11 cellular contexts compared by ENCODE assay signal in genomic region chr3:113070226-113071220, GRCh38.
DNase-seq lines count a peak whose midpoint lies in the region; ATAC-seq, FAIRE-seq and TF ChIP-seq lines count a peak whose summit lies in the region.
"Had no signal": no experiment of that assay in that cellular context is flagged by ENCODE, and none has a peak within 500 bp of the region (broad histone marks: within the 10 kb centered on the region; RNA-seq: fewer than 3 reads in every experiment).

No MANE protein-coding gene starts in this region.

- H2BK20ac ChIP-seq in H9 (ENCODE audit: low read depth, low read length, poor library complexity, severe bottlenecking), result no peak overlapping the region

- TF ChIP-seq CTCF in endothelial cell of umbilical vein (IDR thresholded peaks at IDR 0.05; ENCODE audit: extremely low read depth in 1 of 2, insufficient read depth in 1 of 2, low read depth in 1 of 2, low read length in 2 of 2), result no peak
- no peak for TF ChIP-seq CTCF in H9 (conservative IDR thresholded peaks at IDR 0.05)
- TF ChIP-seq CTCF in suprapubic skin (IDR thresholded peaks at IDR 0.05), result no peak

- no peak overlapping the region for H3K23ac ChIP-seq in H9 (ENCODE audit: insufficient read length, low read depth, low read length)

- H3K4me1 Mint-ChIP-seq in H9, result no peaks in the 10 kb centered on the region
- no peaks in the 10 kb centered on the region for H3K4me1 Mint-ChIP-seq in activated naive CD8-positive, alpha-beta T cell treated with anti-CD3 and anti-CD28 coated beads, Interleukin-2, amount 50 U/mL, for 24 hours

- POLR2A ChIA-PET in endothelial cell of umbilical vein (lab: Charles Lee), result no interaction called here

- no peak overlapping the region for H3K56ac ChIP-seq in H9 (ENCODE audit: insufficient read length, low read depth, low read length)

- no peak overlapping the region for H4K91ac ChIP-seq in H9 (ENCODE audit: insufficient read length, low read depth, low read length)

- H4K20me1 ChIP-seq in endothelial cell of umbilical vein (replicated peaks; ENCODE audit: control insufficient read depth, extremely low read depth, insufficient read depth, low read length) (no peaks in the 10 kb centered on the region), H9 (ENCODE audit: control insufficient read depth, insufficient read depth, insufficient read length) (no peaks in the 10 kb centered on the region)

- H3K27ac ChIP-seq in endothelial cell of umbilical vein (ENCODE audit: insufficient read depth, low read depth, low read length) (no peak overlapping the region), H9 (ENCODE audit: insufficient read length, low read depth, low read length) (no peak overlapping the region), suprapubic skin (no peak overlapping the region)
- H3K27ac ChIP-seq: C4-2B, epithelial cell of prostate, right lobe of liver had no signal

- H3K4me1 ChIP-seq in endothelial cell of umbilical vein (ENCODE audit: control insufficient read depth, extremely low read depth, insufficient read depth, low read length), result no peaks in the 10 kb centered on the region
- H3K4me1 ChIP-seq in H9 (ENCODE audit: insufficient read depth, low read length), result no peaks in the 10 kb centered on the region
- H3K4me1 ChIP-seq in suprapubic skin, result no peaks in the 10 kb centered on the region
- H3K4me1 ChIP-seq: right lobe of liver had no signal

- CTCF ChIA-PET in endothelial cell of umbilical vein (lab: Charles Lee), result interaction anchor here (0.5 to 1.5 kb wide), 4 partner anchors 12 to 336 kb away, joined by 4 read pairs; no protein-coding TSS in a partner anchor

- no peak overlapping the region for H2AFZ ChIP-seq in endothelial cell of umbilical vein (ENCODE audit: low read depth, low read length)
- H2AFZ ChIP-seq in H9 (ENCODE audit: low read length), result no peak overlapping the region

- H3K4me2 ChIP-seq in endothelial cell of umbilical vein (ENCODE audit: insufficient read depth, low read length) (no peak overlapping the region), H9 (ENCODE audit: insufficient read depth, insufficient read length, low read length) (no peak overlapping the region)

- H3K4ac ChIP-seq in H9 (ENCODE audit: low read depth, low read length), result no peak overlapping the region

- no peak overlapping the region for H2BK12ac ChIP-seq in H9 (ENCODE audit: insufficient read length, low read depth, low read length)

- intact Hi-C loops in endothelial cell of umbilical vein (cut with micrococcal nuclease), result no loop called here

- no peak for TF ChIP-seq POLR2A in endothelial cell of umbilical vein (IDR thresholded peaks at IDR 0.05; ENCODE audit: low read depth, low read length)
- TF ChIP-seq POLR2A in suprapubic skin (IDR thresholded peaks at IDR 0.05), result no peak

- H3K9ac ChIP-seq in endothelial cell of umbilical vein (replicated peaks; ENCODE audit: extremely low read depth, insufficient read depth, low read length) (no peak overlapping the region), H9 (ENCODE audit: extremely low read depth, insufficient read length, low read length) (no peak overlapping the region)

- no peak overlapping the region for H4K5ac ChIP-seq in H9 (ENCODE audit: insufficient read length, low read depth, low read length)

- H3K4me3 ChIP-seq in endothelial cell of umbilical vein (replicated peaks in 1 of 3; ENCODE audit: insufficient read depth in 1 of 3, low read depth in 1 of 3, low read length in 3 of 3) (no peak overlapping the region), suprapubic skin (no peak overlapping the region)
- H3K4me3 ChIP-seq: right lobe of liver had no signal

- no peaks in the 10 kb centered on the region; a peak in 1 of 5 replicates for H3K9me3 Mint-ChIP-seq in H9
- peaks cover 25% of the 10 kb centered on the region for H3K9me3 Mint-ChIP-seq in activated naive CD8-positive, alpha-beta T cell treated with anti-CD3 and anti-CD28 coated beads, Interleukin-2, amount 50 U/mL, for 24 hours

- no peak for FAIRE-seq in endothelial cell of umbilical vein (lab: Jason Lieb, UNC)

- H3K36me3 Mint-ChIP-seq in H9 (ENCODE audit: insufficient read depth in 1 of 3, low read depth in 3 of 3), result no peaks in the 10 kb centered on the region
- peaks cover 21% of the 10 kb centered on the region for H3K36me3 Mint-ChIP-seq in activated naive CD8-positive, alpha-beta T cell treated with anti-CD3 and anti-CD28 coated beads, Interleukin-2, amount 50 U/mL, for 24 hours (ENCODE audit: low read depth)

- no peak overlapping the region for H2BK15ac ChIP-seq in H9 (ENCODE audit: low read depth, low read length)

- no peaks in the 10 kb centered on the region for H3K23me2 ChIP-seq in H9 (ENCODE audit: insufficient read length, low read depth, low read length, poor library complexity, severe bottlenecking)

- H3K79me2 ChIP-seq in endothelial cell of umbilical vein (ENCODE audit: control insufficient read depth, insufficient read depth, low read length) (no peaks in the 10 kb centered on the region), H9 (ENCODE audit: insufficient read depth, low read length) (no peaks in the 10 kb centered on the region)

- H3K18ac ChIP-seq in H9 (ENCODE audit: insufficient read length, low read depth, low read length), result no peak overlapping the region

- no peaks in the 10 kb centered on the region for H3K9me3 ChIP-seq in endothelial cell of umbilical vein (replicated peaks; ENCODE audit: control insufficient read depth, insufficient read depth, low read length)
- H3K9me3 ChIP-seq in H9 (ENCODE audit: control insufficient read depth, low read depth, low read length), result no peaks in the 10 kb centered on the region
- no peaks in the 10 kb centered on the region for H3K9me3 ChIP-seq in suprapubic skin

- BruUV-seq in endothelial cell of umbilical vein (replicated peaks; lab: Mats Ljungman, UMichigan), result no TSS peak

- no peaks in the 10 kb centered on the region for H3K27me3 Mint-ChIP-seq in H9 (ENCODE audit: low read depth)
- no peaks in the 10 kb centered on the region for H3K27me3 Mint-ChIP-seq in activated naive CD8-positive, alpha-beta T cell treated with anti-CD3 and anti-CD28 coated beads, Interleukin-2, amount 50 U/mL, for 24 hours

- H3K27ac Mint-ChIP-seq in H9, result no peak overlapping the region
- H3K27ac Mint-ChIP-seq in activated naive CD8-positive, alpha-beta T cell treated with anti-CD3 and anti-CD28 coated beads, Interleukin-2, amount 50 U/mL, for 24 hours, result no peak overlapping the region

- ATAC-seq in GM19395 (IDR thresholded peaks at IDR 0.05; ENCODE audit: unreplicated experiment), result peak; percentile 100
- peak; percentile 99 for ATAC-seq in HG03108 (IDR thresholded peaks at IDR 0.05; ENCODE audit: unreplicated experiment)
- no peak for ATAC-seq in activated naive CD8-positive, alpha-beta T cell treated with anti-CD3 and anti-CD28 coated beads, Interleukin-2, amount 50 U/mL, for 24 hours

- H3K36me3 ChIP-seq in endothelial cell of umbilical vein (ENCODE audit: control insufficient read depth in 2 of 2, extremely low read depth in 1 of 2, insufficient read depth in 2 of 2, low read length in 2 of 2), result no peaks in the 10 kb centered on the region
- no peaks in the 10 kb centered on the region for H3K36me3 ChIP-seq in suprapubic skin
- H3K36me3 ChIP-seq: right lobe of liver had no signal

- H3K79me1 ChIP-seq in H9 (ENCODE audit: insufficient read depth, low read depth, low read length, poor library complexity, severe bottlenecking), result no peaks in the 10 kb centered on the region

- dilution Hi-C loops in endothelial cell of umbilical vein (cut with MboI; ENCODE audit: extremely low pct_ligation_motif_present, low sequenced_read_pairs), result no loop called here

- H2BK5ac ChIP-seq in H9 (ENCODE audit: insufficient read length, low read length), result no peak overlapping the region

- H3K27me3 ChIP-seq in endothelial cell of umbilical vein (ENCODE audit: control insufficient read depth in 2 of 2, insufficient read depth in 2 of 2, low read length in 2 of 2), result peaks cover 0 to 1% of the 10 kb centered on the region in 2 experiments
- H3K27me3 ChIP-seq in H9 (ENCODE audit: insufficient read depth, low read length), result no peaks in the 10 kb centered on the region
- no peaks in the 10 kb centered on the region for H3K27me3 ChIP-seq in suprapubic skin
- H3K27me3 ChIP-seq: right lobe of liver had no signal

- no CpG with 5 or more reads among the region's 5 CpGs for WGBS in H9 (ENCODE audit: extremely low coverage, insufficient read length, low lambda C conversion rate)
- 55% methylated on average over 5 of the region's 5 CpGs for WGBS in suprapubic skin

- H3K14ac ChIP-seq in H9 (ENCODE audit: insufficient read depth, low read length), result no peak overlapping the region

- H2BK120ac ChIP-seq in H9 (ENCODE audit: low read depth, low read length, poor library complexity, severe bottlenecking), result no peak overlapping the region

- H3T11ph ChIP-seq in H9 (ENCODE audit: low read length), result no peak overlapping the region

- no peaks in the 10 kb centered on the region for H3K9me1 ChIP-seq in endothelial cell of umbilical vein (replicated peaks; ENCODE audit: control insufficient read depth, extremely low read depth, insufficient read depth, low read length)

- H2AK5ac ChIP-seq in H9 (ENCODE audit: insufficient read length, low read length), result no peak overlapping the region

- no peak for TF ChIP-seq EP300 in suprapubic skin (IDR thresholded peaks at IDR 0.05)

- H4K8ac ChIP-seq in H9 (replicated peaks; ENCODE audit: insufficient read length, low read depth, low read length), result no peak overlapping the region

- H3K4me3 Mint-ChIP-seq in H9, result no peak overlapping the region
- H3K4me3 Mint-ChIP-seq in activated naive CD8-positive, alpha-beta T cell treated with anti-CD3 and anti-CD28 coated beads, Interleukin-2, amount 50 U/mL, for 24 hours, result no peak overlapping the region

- DNase-seq in AG08395 (ENCODE audit: low spot score) (peak; percentile 65), endothelial cell of umbilical vein (ENCODE audit: low read depth, low spot score) (no peak), NOMO-1 (lab: John Stamatoyannopoulos, UW; ENCODE audit: unreplicated experiment in 2 of 2) (no peak), H9 (no peak), suprapubic skin (ENCODE audit: low spot score in 2 of 2) (no peak)
- DNase-seq in activated naive CD8-positive, alpha-beta T cell treated with anti-CD3 and anti-CD28 coated beads, Interleukin-2, amount 50 U/mL, for 24 hours, result no peak
- DNase-seq: right lobe of liver had no signal

TF ChIP-seq in endothelial cell of umbilical vein, 7 proteins besides CTCF, POLR2A, EP300 and RAD21:
- TF ChIP-seq MYC (IDR thresholded peaks at IDR 0.05; ENCODE audit: low read depth, low read length) (no peak), POLR2AphosphoS5 (IDR thresholded peaks at IDR 0.05; ENCODE audit: insufficient read depth, low read depth, low read length) (no peak), GATA2 (IDR thresholded peaks at IDR 0.05; ENCODE audit: insufficient read depth, insufficient read length, low read depth, low read length) (no peak), EZH2 (IDR thresholded peaks at IDR 0.05; ENCODE audit: borderline replicate concordance, low read depth, low read length, severe bottlenecking) (no peak), FOS (IDR thresholded peaks at IDR 0.05; ENCODE audit: borderline replicate concordance, insufficient read depth, low read length) (no peak), JUN (IDR thresholded peaks at IDR 0.05; ENCODE audit: borderline replicate concordance, insufficient read depth, insufficient read length, low read depth) (peak; percentile 33)
